ENCODE assay signal across 2 cellular contexts in the genomic region with DNA sequence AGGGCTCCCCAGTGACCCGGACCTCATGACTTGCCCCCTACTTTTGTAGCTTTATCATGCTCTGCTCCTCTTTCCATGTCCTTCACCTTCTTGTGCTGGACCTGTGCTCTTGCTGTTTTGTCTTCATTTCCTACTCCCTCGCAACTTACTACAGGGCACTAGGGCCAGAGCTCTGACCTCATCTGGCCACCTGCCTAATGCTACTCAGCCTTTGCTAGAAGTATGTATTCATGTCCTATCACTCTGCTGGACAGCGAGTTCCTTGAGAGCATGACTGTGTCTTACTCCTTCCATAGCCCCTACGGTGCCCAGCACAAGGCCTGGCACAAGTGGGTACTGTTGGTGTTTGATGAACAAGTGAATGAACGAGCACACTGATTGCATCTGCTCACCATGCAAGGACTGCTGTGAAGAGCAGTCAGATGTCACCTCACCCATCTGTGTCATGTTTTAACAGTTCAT.
TF ChIP-seq lines count a peak whose summit lies in the region.

No MANE protein-coding gene starts in this region.

TF ChIP-seq in SK-N-SH treated with all-trans-retinoic acid at 6 μM for 48 hours, 23 proteins besides CTCF, POLR2A, EP300 and RAD21 (continued from another document):
- TF ChIP-seq, protein P1, sequence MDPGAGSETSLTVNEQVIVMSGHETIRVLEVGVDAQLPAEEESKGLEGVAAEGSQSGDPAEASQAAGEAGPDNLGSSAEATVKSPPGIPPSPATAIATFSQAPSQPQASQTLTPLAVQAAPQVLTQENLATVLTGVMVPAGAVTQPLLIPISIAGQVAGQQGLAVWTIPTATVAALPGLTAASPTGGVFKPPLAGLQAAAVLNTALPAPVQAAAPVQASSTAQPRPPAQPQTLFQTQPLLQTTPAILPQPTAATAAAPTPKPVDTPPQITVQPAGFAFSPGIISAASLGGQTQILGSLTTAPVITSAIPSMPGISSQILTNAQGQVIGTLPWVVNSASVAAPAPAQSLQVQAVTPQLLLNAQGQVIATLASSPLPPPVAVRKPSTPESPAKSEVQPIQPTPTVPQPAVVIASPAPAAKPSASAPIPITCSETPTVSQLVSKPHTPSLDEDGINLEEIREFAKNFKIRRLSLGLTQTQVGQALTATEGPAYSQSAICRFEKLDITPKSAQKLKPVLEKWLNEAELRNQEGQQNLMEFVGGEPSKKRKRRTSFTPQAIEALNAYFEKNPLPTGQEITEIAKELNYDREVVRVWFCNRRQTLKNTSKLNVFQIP (CRISPR knock-in tag; IDR thresholded peaks at IDR 0.05; ENCODE audit: borderline replicate concordance, low read depth) = no peak
- TF ChIP-seq, protein P2, sequence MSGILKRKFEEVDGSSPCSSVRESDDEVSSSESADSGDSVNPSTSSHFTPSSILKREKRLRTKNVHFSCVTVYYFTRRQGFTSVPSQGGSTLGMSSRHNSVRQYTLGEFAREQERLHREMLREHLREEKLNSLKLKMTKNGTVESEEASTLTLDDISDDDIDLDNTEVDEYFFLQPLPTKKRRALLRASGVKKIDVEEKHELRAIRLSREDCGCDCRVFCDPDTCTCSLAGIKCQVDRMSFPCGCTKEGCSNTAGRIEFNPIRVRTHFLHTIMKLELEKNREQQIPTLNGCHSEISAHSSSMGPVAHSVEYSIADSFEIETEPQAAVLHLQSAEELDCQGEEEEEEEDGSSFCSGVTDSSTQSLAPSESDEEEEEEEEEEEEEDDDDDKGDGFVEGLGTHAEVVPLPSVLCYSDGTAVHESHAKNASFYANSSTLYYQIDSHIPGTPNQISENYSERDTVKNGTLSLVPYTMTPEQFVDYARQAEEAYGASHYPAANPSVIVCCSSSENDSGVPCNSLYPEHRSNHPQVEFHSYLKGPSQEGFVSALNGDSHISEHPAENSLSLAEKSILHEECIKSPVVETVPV (CRISPR knock-in tag; IDR thresholded peaks at IDR 0.05) = no peak
- TF ChIP-seq ZFP30 (CRISPR knock-in tag; IDR thresholded peaks at IDR 0.05) (no peak), ESRRG (CRISPR knock-in tag; IDR thresholded peaks at IDR 0.05) (no peak), PPARA (CRISPR knock-in tag; IDR thresholded peaks at IDR 0.05; ENCODE audit: borderline replicate concordance) (no peak), ZNF8 (CRISPR knock-in tag; IDR thresholded peaks at IDR 0.05) (no peak), ZNF565 (CRISPR knock-in tag; conservative IDR thresholded peaks at IDR 0.05; ENCODE audit: low read depth) (no peak), CSDC2 (CRISPR knock-in tag; IDR thresholded peaks at IDR 0.05) (no peak), OSR1 (CRISPR knock-in tag; IDR thresholded peaks at IDR 0.05) (no peak), TCF4 (CRISPR knock-in tag; IDR thresholded peaks at IDR 0.05; ENCODE audit: borderline replicate concordance) (no peak), BACH2 (CRISPR knock-in tag; IDR thresholded peaks at IDR 0.05; ENCODE audit: borderline replicate concordance) (no peak), ZC3H10 (CRISPR knock-in tag; IDR thresholded peaks at IDR 0.05) (no peak), RARB (CRISPR knock-in tag; IDR thresholded peaks at IDR 0.05) (no peak)
- TF ChIP-seq, protein P3, sequence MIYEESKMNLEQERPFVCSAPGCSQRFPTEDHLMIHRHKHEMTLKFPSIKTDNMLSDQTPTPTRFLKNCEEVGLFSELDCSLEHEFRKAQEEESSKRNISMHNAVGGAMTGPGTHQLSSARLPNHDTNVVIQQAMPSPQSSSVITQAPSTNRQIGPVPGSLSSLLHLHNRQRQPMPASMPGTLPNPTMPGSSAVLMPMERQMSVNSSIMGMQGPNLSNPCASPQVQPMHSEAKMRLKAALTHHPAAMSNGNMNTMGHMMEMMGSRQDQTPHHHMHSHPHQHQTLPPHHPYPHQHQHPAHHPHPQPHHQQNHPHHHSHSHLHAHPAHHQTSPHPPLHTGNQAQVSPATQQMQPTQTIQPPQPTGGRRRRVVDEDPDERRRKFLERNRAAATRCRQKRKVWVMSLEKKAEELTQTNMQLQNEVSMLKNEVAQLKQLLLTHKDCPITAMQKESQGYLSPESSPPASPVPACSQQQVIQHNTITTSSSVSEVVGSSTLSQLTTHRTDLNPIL (CRISPR knock-in tag; IDR thresholded peaks at IDR 0.05; ENCODE audit: low read depth) = no peak
- TF ChIP-seq, protein P4, sequence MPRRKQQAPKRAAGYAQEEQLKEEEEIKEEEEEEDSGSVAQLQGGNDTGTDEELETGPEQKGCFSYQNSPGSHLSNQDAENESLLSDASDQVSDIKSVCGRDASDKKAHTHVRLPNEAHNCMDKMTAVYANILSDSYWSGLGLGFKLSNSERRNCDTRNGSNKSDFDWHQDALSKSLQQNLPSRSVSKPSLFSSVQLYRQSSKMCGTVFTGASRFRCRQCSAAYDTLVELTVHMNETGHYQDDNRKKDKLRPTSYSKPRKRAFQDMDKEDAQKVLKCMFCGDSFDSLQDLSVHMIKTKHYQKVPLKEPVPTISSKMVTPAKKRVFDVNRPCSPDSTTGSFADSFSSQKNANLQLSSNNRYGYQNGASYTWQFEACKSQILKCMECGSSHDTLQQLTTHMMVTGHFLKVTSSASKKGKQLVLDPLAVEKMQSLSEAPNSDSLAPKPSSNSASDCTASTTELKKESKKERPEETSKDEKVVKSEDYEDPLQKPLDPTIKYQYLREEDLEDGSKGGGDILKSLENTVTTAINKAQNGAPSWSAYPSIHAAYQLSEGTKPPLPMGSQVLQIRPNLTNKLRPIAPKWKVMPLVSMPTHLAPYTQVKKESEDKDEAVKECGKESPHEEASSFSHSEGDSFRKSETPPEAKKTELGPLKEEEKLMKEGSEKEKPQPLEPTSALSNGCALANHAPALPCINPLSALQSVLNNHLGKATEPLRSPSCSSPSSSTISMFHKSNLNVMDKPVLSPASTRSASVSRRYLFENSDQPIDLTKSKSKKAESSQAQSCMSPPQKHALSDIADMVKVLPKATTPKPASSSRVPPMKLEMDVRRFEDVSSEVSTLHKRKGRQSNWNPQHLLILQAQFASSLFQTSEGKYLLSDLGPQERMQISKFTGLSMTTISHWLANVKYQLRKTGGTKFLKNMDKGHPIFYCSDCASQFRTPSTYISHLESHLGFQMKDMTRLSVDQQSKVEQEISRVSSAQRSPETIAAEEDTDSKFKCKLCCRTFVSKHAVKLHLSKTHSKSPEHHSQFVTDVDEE (CRISPR knock-in tag; IDR thresholded peaks at IDR 0.05) = no peak
- TF ChIP-seq, protein P5, sequence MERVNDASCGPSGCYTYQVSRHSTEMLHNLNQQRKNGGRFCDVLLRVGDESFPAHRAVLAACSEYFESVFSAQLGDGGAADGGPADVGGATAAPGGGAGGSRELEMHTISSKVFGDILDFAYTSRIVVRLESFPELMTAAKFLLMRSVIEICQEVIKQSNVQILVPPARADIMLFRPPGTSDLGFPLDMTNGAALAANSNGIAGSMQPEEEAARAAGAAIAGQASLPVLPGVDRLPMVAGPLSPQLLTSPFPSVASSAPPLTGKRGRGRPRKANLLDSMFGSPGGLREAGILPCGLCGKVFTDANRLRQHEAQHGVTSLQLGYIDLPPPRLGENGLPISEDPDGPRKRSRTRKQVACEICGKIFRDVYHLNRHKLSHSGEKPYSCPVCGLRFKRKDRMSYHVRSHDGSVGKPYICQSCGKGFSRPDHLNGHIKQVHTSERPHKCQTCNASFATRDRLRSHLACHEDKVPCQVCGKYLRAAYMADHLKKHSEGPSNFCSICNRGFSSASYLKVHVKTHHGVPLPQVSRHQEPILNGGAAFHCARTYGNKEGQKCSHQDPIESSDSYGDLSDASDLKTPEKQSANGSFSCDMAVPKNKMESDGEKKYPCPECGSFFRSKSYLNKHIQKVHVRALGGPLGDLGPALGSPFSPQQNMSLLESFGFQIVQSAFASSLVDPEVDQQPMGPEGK (CRISPR knock-in tag; IDR thresholded peaks at IDR 0.05; ENCODE audit: borderline replicate concordance) = no peak

TF ChIP-seq in WTC11, 78 proteins besides CTCF, POLR2A, EP300 and RAD21 (continued from another document):
- TF ChIP-seq, protein P6, sequence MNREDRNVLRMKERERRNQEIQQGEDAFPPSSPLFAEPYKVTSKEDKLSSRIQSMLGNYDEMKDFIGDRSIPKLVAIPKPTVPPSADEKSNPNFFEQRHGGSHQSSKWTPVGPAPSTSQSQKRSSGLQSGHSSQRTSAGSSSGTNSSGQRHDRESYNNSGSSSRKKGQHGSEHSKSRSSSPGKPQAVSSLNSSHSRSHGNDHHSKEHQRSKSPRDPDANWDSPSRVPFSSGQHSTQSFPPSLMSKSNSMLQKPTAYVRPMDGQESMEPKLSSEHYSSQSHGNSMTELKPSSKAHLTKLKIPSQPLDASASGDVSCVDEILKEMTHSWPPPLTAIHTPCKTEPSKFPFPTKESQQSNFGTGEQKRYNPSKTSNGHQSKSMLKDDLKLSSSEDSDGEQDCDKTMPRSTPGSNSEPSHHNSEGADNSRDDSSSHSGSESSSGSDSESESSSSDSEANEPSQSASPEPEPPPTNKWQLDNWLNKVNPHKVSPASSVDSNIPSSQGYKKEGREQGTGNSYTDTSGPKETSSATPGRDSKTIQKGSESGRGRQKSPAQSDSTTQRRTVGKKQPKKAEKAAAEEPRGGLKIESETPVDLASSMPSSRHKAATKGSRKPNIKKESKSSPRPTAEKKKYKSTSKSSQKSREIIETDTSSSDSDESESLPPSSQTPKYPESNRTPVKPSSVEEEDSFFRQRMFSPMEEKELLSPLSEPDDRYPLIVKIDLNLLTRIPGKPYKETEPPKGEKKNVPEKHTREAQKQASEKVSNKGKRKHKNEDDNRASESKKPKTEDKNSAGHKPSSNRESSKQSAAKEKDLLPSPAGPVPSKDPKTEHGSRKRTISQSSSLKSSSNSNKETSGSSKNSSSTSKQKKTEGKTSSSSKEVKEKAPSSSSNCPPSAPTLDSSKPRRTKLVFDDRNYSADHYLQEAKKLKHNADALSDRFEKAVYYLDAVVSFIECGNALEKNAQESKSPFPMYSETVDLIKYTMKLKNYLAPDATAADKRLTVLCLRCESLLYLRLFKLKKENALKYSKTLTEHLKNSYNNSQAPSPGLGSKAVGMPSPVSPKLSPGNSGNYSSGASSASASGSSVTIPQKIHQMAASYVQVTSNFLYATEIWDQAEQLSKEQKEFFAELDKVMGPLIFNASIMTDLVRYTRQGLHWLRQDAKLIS (CRISPR knock-in tag; IDR thresholded peaks at IDR 0.05; ENCODE audit: borderline replicate concordance) = no peak
- TF ChIP-seq, protein P7, sequence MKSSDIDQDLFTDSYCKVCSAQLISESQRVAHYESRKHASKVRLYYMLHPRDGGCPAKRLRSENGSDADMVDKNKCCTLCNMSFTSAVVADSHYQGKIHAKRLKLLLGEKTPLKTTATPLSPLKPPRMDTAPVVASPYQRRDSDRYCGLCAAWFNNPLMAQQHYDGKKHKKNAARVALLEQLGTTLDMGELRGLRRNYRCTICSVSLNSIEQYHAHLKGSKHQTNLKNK (CRISPR knock-in tag; IDR thresholded peaks at IDR 0.05) = no peak
